Comparison of ENCODE assay signal across 1 cellular context in genomic region chr21:35168702-35169101, GRCh38.
TF ChIP-seq lines count a peak whose summit lies in the region.

No MANE protein-coding gene starts in this region.

TF ChIP-seq in GM23338, 12 proteins besides CTCF, POLR2A, EP300 and RAD21 (continued from another document):
- TF ChIP-seq EZH2phosphoT487 (IDR thresholded peaks at IDR 0.05; ENCODE audit: unreplicated experiment) (no peak), ZNF462 (CRISPR knock-in tag; IDR thresholded peaks at IDR 0.05) (no peak), NANOG (IDR thresholded peaks at IDR 0.05; ENCODE audit: borderline replicate concordance) (no peak)
- TF ChIP-seq, protein P1, sequence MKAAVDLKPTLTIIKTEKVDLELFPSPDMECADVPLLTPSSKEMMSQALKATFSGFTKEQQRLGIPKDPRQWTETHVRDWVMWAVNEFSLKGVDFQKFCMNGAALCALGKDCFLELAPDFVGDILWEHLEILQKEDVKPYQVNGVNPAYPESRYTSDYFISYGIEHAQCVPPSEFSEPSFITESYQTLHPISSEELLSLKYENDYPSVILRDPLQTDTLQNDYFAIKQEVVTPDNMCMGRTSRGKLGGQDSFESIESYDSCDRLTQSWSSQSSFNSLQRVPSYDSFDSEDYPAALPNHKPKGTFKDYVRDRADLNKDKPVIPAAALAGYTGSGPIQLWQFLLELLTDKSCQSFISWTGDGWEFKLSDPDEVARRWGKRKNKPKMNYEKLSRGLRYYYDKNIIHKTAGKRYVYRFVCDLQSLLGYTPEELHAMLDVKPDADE (IDR thresholded peaks at IDR 0.05), result no peak
TF ChIP-seq in GM23338: peak in this region for 0.
